Comparison of ENCODE assay signal across 26 cellular contexts in genomic region chr10:124467165-124467564, GRCh38. TPM values are rescaled to one million over a fixed set of nuclear protein-coding genes. Genes with fewer than 3 reads are reported as not detected.
"Had no signal": no experiment of that assay in that cellular context is flagged by ENCODE, and none has a peak within 500 bp of the region (broad histone marks: within the 10 kb centered on the region; RNA-seq: fewer than 3 reads in every experiment).

No MANE protein-coding gene starts in this region.

- H3K4me3 Mint-ChIP-seq: activated CD4-positive, alpha-beta T cell treated with anti-CD3 and anti-CD28 coated beads, Interleukin-2, amount 10 ng/mL, durations not matched to agents 24 days and 14 days; activated naive CD4-positive, alpha-beta T cell treated with anti-CD3 and anti-CD28 coated beads for 36 hours; activated naive CD8-positive, alpha-beta T cell treated with anti-CD3 and anti-CD28 coated beads for 36 hours; activated T-cell treated with anti-CD3 and anti-CD28 coated beads, Interleukin-2, amount 50 U/mL, for 4 hours; activated T-helper 17 cell treated with anti-CD3 and anti-CD28 coated beads, Interleukin-2, amount 50 U/mL, for 72 hours; T-helper 1 cell treated with Interleukin-12 subunit alpha and Interleukin-12 subunit beta and Interleukin-4 antibody, amounts not matched to agents 30 μg/mL and 1 μg/mL, for 36 hours had no signal

- DNase-seq: activated CD4-positive, alpha-beta T cell treated with anti-CD3 and anti-CD28 coated beads for 1 hour; activated CD4-positive, alpha-beta T cell treated with anti-CD3 and anti-CD28 coated beads, Interleukin-2, amount 10 ng/mL, durations not matched to agents 24 days and 14 days; activated CD4-positive, alpha-beta T cell treated with anti-CD3 and anti-CD28 coated beads, Interleukin-2, amount 50 U/mL, for 48 hours; activated CD8-positive, alpha-beta memory T cell treated with anti-CD3 and anti-CD28 coated beads for 24 hours; activated gamma-delta T cell; activated naive CD4-positive, alpha-beta T cell treated with anti-CD3 and anti-CD28 coated beads for 36 hours; activated naive CD8-positive, alpha-beta T cell treated with anti-CD3 and anti-CD28 coated beads for 36 hours; activated T-cell treated with anti-CD3 and anti-CD28 coated beads, Interleukin-2, amount 50 U/mL, for 4 hours; brain microvascular endothelial cell; MM.1S; NCI-H1105; NCI-H1436; NCI-H1694 treated with DMSO at 0.1 percent for 48 hours; NCI-H2029 treated with DMSO at 0.1 percent for 48 hours; NCI-H345; NCI-H510A; NCI-H526 treated with DMSO at 0.1 percent for 48 hours; NCI-H82; Peyer's patch; Right ventricle myocardium superior had no signal

- H3K4me3 ChIP-seq: cardiac muscle cell, Peyer's patch, SJSA1 had no signal

- H3K27me3 Mint-ChIP-seq: activated CD4-positive, alpha-beta T cell treated with anti-CD3 and anti-CD28 coated beads, Interleukin-2, amount 10 ng/mL, durations not matched to agents 24 days and 14 days; activated naive CD8-positive, alpha-beta T cell treated with anti-CD3 and anti-CD28 coated beads for 36 hours; activated T-helper 17 cell treated with anti-CD3 and anti-CD28 coated beads, Interleukin-2, amount 50 U/mL, for 72 hours had no signal

- H3K27ac ChIP-seq: brain microvascular endothelial cell, cardiac muscle cell, Peyer's patch, SJSA1 had no signal

- H3K9me3 Mint-ChIP-seq: activated CD4-positive, alpha-beta T cell treated with anti-CD3 and anti-CD28 coated beads, Interleukin-2, amount 10 ng/mL, durations not matched to agents 24 days and 14 days; activated naive CD4-positive, alpha-beta T cell treated with anti-CD3 and anti-CD28 coated beads for 36 hours; activated naive CD8-positive, alpha-beta T cell treated with anti-CD3 and anti-CD28 coated beads for 36 hours; activated T-cell treated with anti-CD3 and anti-CD28 coated beads, Interleukin-2, amount 50 U/mL, for 4 hours; activated T-helper 17 cell treated with anti-CD3 and anti-CD28 coated beads, Interleukin-2, amount 50 U/mL, for 72 hours; T-helper 1 cell treated with Interleukin-12 subunit alpha and Interleukin-12 subunit beta and Interleukin-4 antibody, amounts not matched to agents 30 μg/mL and 1 μg/mL, for 36 hours had no signal

- ATAC-seq: activated T-cell treated with anti-CD3 and anti-CD28 coated beads, Interleukin-2, amount 50 U/mL, for 4 hours; activated T-helper 17 cell treated with anti-CD3 and anti-CD28 coated beads, Interleukin-2, amount 50 U/mL, for 72 hours; SK-N-SH treated with all-trans-retinoic acid at 6 μM for 48 hours had no signal

- H3K9me3 ChIP-seq: Peyer's patch, SJSA1 had no signal

- H3K36me3 ChIP-seq: brain microvascular endothelial cell, cardiac muscle cell, Peyer's patch, SJSA1 had no signal

- H3K27me3 ChIP-seq: brain microvascular endothelial cell, cardiac muscle cell, Peyer's patch, SJSA1 had no signal

- H3K27ac Mint-ChIP-seq: activated CD4-positive, alpha-beta T cell treated with anti-CD3 and anti-CD28 coated beads, Interleukin-2, amount 10 ng/mL, durations not matched to agents 24 days and 14 days; activated naive CD4-positive, alpha-beta T cell treated with anti-CD3 and anti-CD28 coated beads for 36 hours; activated naive CD8-positive, alpha-beta T cell treated with anti-CD3 and anti-CD28 coated beads for 36 hours; activated T-helper 17 cell treated with anti-CD3 and anti-CD28 coated beads, Interleukin-2, amount 50 U/mL, for 72 hours; T-helper 1 cell treated with Interleukin-12 subunit alpha and Interleukin-12 subunit beta and Interleukin-4 antibody, amounts not matched to agents 30 μg/mL and 1 μg/mL, for 36 hours had no signal

RNA-seq across cellular contexts. Expression of gene NKX1-2, which starts 17.3 kb away (rescaled TPM):
- total RNA-seq: activated CD4-positive, alpha-beta T cell treated with anti-CD3 and anti-CD28 coated beads, Interleukin-2, amount 10 ng/mL, durations not matched to agents 24 days and 14 days; activated naive CD4-positive, alpha-beta T cell treated with anti-CD3 and anti-CD28 coated beads for 36 hours; activated naive CD8-positive, alpha-beta T cell treated with anti-CD3 and anti-CD28 coated beads for 36 hours; activated T-cell treated with anti-CD3 and anti-CD28 coated beads, Interleukin-2, amount 50 U/mL, for 4 hours; activated T-helper 17 cell treated with anti-CD3 and anti-CD28 coated beads, Interleukin-2, amount 50 U/mL, for 72 hours; Peyer's patch; Right ventricle myocardium superior; SJSA1 had no signal
- polyA plus RNA-seq: adipose tissue, cardiac muscle cell had no signal
